8 cellular contexts compared by ENCODE assay signal in genomic region chr15:90482124-90483011, GRCh38. TPM values are rescaled to one million over a fixed set of nuclear protein-coding genes. Genes with fewer than 3 reads are reported as not detected.
A peak's percentile ranks its signal among the peaks of the same experiment; 100 is the strongest.
DNase-seq lines count a peak whose midpoint lies in the region; ATAC-seq and TF ChIP-seq lines count a peak whose summit lies in the region.

No MANE protein-coding gene starts in this region.

- no peak overlapping the region for H2AFZ ChIP-seq in hepatocyte

- 54% methylated on average over 7 of the region's 7 CpGs for WGBS in hepatocyte (ENCODE audit: low lambda C conversion rate, missing lambda C conversion rate)

- DNase-seq in COLO829 (ENCODE audit: low spot score) (peak; percentile 68), HT1080 (ENCODE audit: low read depth) (peak; percentile 55), SK-N-MC (ENCODE audit: low read depth, low spot score) (peak; percentile 12), astrocyte of the hippocampus (ENCODE audit: low read depth, low spot score) (peak; percentile 73), hepatocyte (ENCODE audit: low spot score) (peak; percentile 67), skeletal muscle cell (ENCODE audit: low read depth) (peak; percentile 16)
- DNase-seq in NK-92 treated with Interleukin-12 subunit alpha and Interleukin-12 subunit beta, amount 100 ng/mL, for 24 hours (lab: John Stamatoyannopoulos, UW) = no peak

- no peak overlapping the region for H3K4me3 ChIP-seq in SK-N-MC
- H3K4me3 ChIP-seq in hepatocyte = no peak overlapping the region
- H3K4me3 ChIP-seq in skeletal muscle cell (ENCODE audit: low read depth, low read length) = no peak overlapping the region

- H3K4me2 ChIP-seq in hepatocyte = no peak overlapping the region

- peak; percentile 92 for TF ChIP-seq CTCF in hepatocyte (IDR thresholded peaks at IDR 0.05; ENCODE audit: poor library complexity)

- H3K9me3 ChIP-seq in SK-N-MC (ENCODE audit: low read depth, low read length) (no peaks in the 10 kb centered on the region), hepatocyte (ENCODE audit: low read depth) (no peaks in the 10 kb centered on the region)

- H3K36me3 ChIP-seq in SK-N-MC (ENCODE audit: insufficient read depth, low read length) (peaks cover 48% of the 10 kb centered on the region), hepatocyte (replicated peaks; ENCODE audit: insufficient read depth, low read depth) (no peaks in the 10 kb centered on the region)

- H3K9ac ChIP-seq in SK-N-MC (ENCODE audit: insufficient read length) = no peak overlapping the region

- H3K27ac ChIP-seq in SK-N-MC = no peak overlapping the region
- no peak overlapping the region for H3K27ac ChIP-seq in hepatocyte

- no peaks in the 10 kb centered on the region for H3K27me3 ChIP-seq in hepatocyte

- no peak for ATAC-seq in HG03108 (IDR thresholded peaks at IDR 0.05; ENCODE audit: unreplicated experiment)

- H4K20me1 ChIP-seq in hepatocyte (ENCODE audit: insufficient read depth, poor library complexity, severe bottlenecking) = no peaks in the 10 kb centered on the region

- H3K79me2 ChIP-seq in hepatocyte = no peaks in the 10 kb centered on the region

- no peaks in the 10 kb centered on the region for H3K4me1 ChIP-seq in hepatocyte (ENCODE audit: insufficient read depth)

- H3K9me2 ChIP-seq in hepatocyte (replicated peaks; ENCODE audit: insufficient read depth) = no peaks in the 10 kb centered on the region

RNA-seq across cellular contexts. Expression of gene CRTC3, which starts 47.4 kb away (rescaled TPM):
- 9.9 and 10.4 TPM in 2 replicates for total RNA-seq in HT1080 (2014; rRNA removed; shearing (Covaris generic))
- polyA plus RNA-seq in HT1080 (2015; cell fraction: cytosol; rRNA removed) = 12.3 and 12.8 TPM in 2 replicates
- 11.8 and 13.7 TPM in 2 replicates for polyA plus RNA-seq in HT1080 (2015; cell fraction: nucleus; rRNA removed)
- total RNA-seq in hepatocyte = 15.3 and 15.7 TPM in 2 replicates
- polyA plus RNA-seq in hepatocyte = 17.6 and 18.5 TPM in 2 replicates
